Comparison of ENCODE assay signal across 16 cellular contexts in the genomic region with DNA sequence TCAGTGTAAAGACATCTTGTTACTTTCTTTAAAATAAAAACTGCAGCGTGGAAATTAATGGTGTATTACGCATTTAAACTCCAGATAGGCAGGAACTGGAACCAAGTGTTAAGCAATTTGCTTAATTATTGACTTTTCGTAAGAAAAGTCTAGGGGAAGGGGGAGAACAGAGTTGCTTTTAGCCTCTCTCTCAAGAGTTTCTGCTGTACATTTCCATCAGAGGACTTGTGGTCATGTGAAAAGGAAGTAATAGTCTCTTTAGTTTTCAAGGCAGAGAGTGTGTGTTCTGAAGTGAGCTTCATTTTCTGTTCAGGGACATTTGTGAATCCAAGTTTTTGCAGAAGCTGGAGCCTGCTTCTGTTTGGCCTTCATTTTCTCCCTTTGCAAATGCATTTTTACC.
A peak's percentile ranks its signal among the peaks of the same experiment; 100 is the strongest.
DNase-seq lines count a peak whose midpoint lies in the region; ATAC-seq and TF ChIP-seq lines count a peak whose summit lies in the region.
"Had no signal": no experiment of that assay in that cellular context is flagged by ENCODE, and none has a peak within 500 bp of the region (broad histone marks: within the 10 kb centered on the region; RNA-seq: fewer than 3 reads in every experiment).

No MANE protein-coding gene starts in this region.

- peak overlapping the region; percentile 14; the same call in 1 of the 2 replicates for H3K4me3 ChIP-seq in OCI-LY3 (ENCODE audit: low read length)
- H3K4me3 ChIP-seq in upper lobe of right lung, result no peak overlapping the region
- no peak overlapping the region for H3K4me3 ChIP-seq in SJCRH30
- H3K4me3 ChIP-seq: ascending aorta; BLaER1 treated with 17β-estradiol and CSF1 and Interleukin-3, amounts not matched to agents 10 nM and 100 nM; skin epidermis; thoracic aorta had no signal

- H3K27me3 ChIP-seq in OCI-LY3 (ENCODE audit: low read depth, low read length) (no peaks in the 10 kb centered on the region), upper lobe of right lung (no peaks in the 10 kb centered on the region), SJCRH30 (no peaks in the 10 kb centered on the region)
- H3K27me3 ChIP-seq: ascending aorta; BLaER1 treated with 17β-estradiol and CSF1 and Interleukin-3, amounts not matched to agents 10 nM and 100 nM had no signal

- TF ChIP-seq CTCF in OCI-LY3 (IDR thresholded peaks at IDR 0.05; ENCODE audit: low read depth, low read length), result no peak
- no peak for TF ChIP-seq CTCF in upper lobe of right lung (IDR thresholded peaks at IDR 0.05)

- no peaks in the 10 kb centered on the region for H3K9me3 ChIP-seq in OCI-LY3 (ENCODE audit: insufficient read depth, low read length)
- H3K9me3 ChIP-seq in upper lobe of right lung, result no peaks in the 10 kb centered on the region
- no peaks in the 10 kb centered on the region for H3K9me3 ChIP-seq in SJCRH30 (replicated peaks)
- H3K9me3 ChIP-seq: ascending aorta; BLaER1 treated with 17β-estradiol and CSF1 and Interleukin-3, amounts not matched to agents 10 nM and 100 nM; thoracic aorta had no signal

- DNase-seq in kidney tubule cell (ENCODE audit: low spot score) (peak; percentile 41), upper lobe of right lung (no peak), HCEC 1CT (no peak), SJCRH30 (no peak)
- DNase-seq in activated T-helper 1 cell treated with anti-CD3 and anti-CD28 coated beads, Interleukin-12 subunit alpha, Interleukin-12 subunit beta, Interleukin-2, Interleukin-4 antibody, amounts not matched to agents 30 ng/mL and 10 ng/mL and 1 ng/mL, durations not matched to agents 14 hours and 24 hours and 36 hours (ENCODE audit: low spot score), result no peak
- DNase-seq: activated CD4-positive, alpha-beta T cell treated with anti-CD3 and anti-CD28 coated beads for 48 hours; activated naive CD4-positive, alpha-beta T cell treated with Interleukin-2 at 50 U/mL for 16 hours; left cardiac atrium; NCI-H1694; NCI-H446 had no signal

- peak overlapping the region; percentile 21; the same call in 1 of the 2 replicates for H3K9ac ChIP-seq in OCI-LY3 (ENCODE audit: low read length)

- ATAC-seq in HG03571 (IDR thresholded peaks at IDR 0.05; ENCODE audit: unreplicated experiment) (peak; percentile 42), upper lobe of right lung (peak; percentile 77)

- H3K36me3 ChIP-seq in OCI-LY3 (replicated peaks; ENCODE audit: low read depth, low read length) (peaks cover 38% of the 10 kb centered on the region), upper lobe of right lung (peaks cover 28% of the 10 kb centered on the region), SJCRH30 (peaks cover 40% of the 10 kb centered on the region)

- no peaks in the 10 kb centered on the region for H3K27me3 Mint-ChIP-seq in activated T-helper 1 cell treated with anti-CD3 and anti-CD28 coated beads, Interleukin-12 subunit alpha, Interleukin-12 subunit beta, Interleukin-2, Interleukin-4 antibody, amounts not matched to agents 30 ng/mL and 10 ng/mL and 1 ng/mL, durations not matched to agents 14 hours and 24 hours and 36 hours (ENCODE audit: insufficient read depth)

- no peaks in the 10 kb centered on the region for H3K4me1 Mint-ChIP-seq in activated T-helper 1 cell treated with anti-CD3 and anti-CD28 coated beads, Interleukin-12 subunit alpha, Interleukin-12 subunit beta, Interleukin-2, Interleukin-4 antibody, amounts not matched to agents 30 ng/mL and 10 ng/mL and 1 ng/mL, durations not matched to agents 14 hours and 24 hours and 36 hours (ENCODE audit: low read depth)

- H4K20me1 ChIP-seq in OCI-LY3 (ENCODE audit: insufficient read depth, low read length), result no peaks in the 10 kb centered on the region

- no peak overlapping the region for H3K4me3 Mint-ChIP-seq in activated T-helper 1 cell treated with anti-CD3 and anti-CD28 coated beads, Interleukin-12 subunit alpha, Interleukin-12 subunit beta, Interleukin-2, Interleukin-4 antibody, amounts not matched to agents 30 ng/mL and 10 ng/mL and 1 ng/mL, durations not matched to agents 14 hours and 24 hours and 36 hours

- H3K4me1 ChIP-seq in OCI-LY3 (ENCODE audit: low read length) (peaks cover 20% of the 10 kb centered on the region), upper lobe of right lung (no peaks in the 10 kb centered on the region), SJCRH30 (no peaks in the 10 kb centered on the region)
- H3K4me1 ChIP-seq: ascending aorta had no signal

- H3K9me3 Mint-ChIP-seq in activated T-helper 1 cell treated with anti-CD3 and anti-CD28 coated beads, Interleukin-12 subunit alpha, Interleukin-12 subunit beta, Interleukin-2, Interleukin-4 antibody, amounts not matched to agents 30 ng/mL and 10 ng/mL and 1 ng/mL, durations not matched to agents 14 hours and 24 hours and 36 hours, result no peaks in the 10 kb centered on the region

- no peak overlapping the region for H2AFZ ChIP-seq in OCI-LY3 (ENCODE audit: low read depth, low read length)

- intact Hi-C loops in upper lobe of right lung (cut with DNase I), result no loop called here
- intact Hi-C loops in activated T-helper 1 cell treated with anti-CD3 and anti-CD28 coated beads, Interleukin-12 subunit alpha, Interleukin-12 subunit beta, Interleukin-2, Interleukin-4 antibody, amounts not matched to agents 30 ng/mL and 10 ng/mL and 1 ng/mL, durations not matched to agents 14 hours and 24 hours and 36 hours (cut with micrococcal nuclease), result no loop called here

- H3K27ac Mint-ChIP-seq in activated T-helper 1 cell treated with anti-CD3 and anti-CD28 coated beads, Interleukin-12 subunit alpha, Interleukin-12 subunit beta, Interleukin-2, Interleukin-4 antibody, amounts not matched to agents 30 ng/mL and 10 ng/mL and 1 ng/mL, durations not matched to agents 14 hours and 24 hours and 36 hours, result no peak overlapping the region

- H3K36me3 Mint-ChIP-seq in activated T-helper 1 cell treated with anti-CD3 and anti-CD28 coated beads, Interleukin-12 subunit alpha, Interleukin-12 subunit beta, Interleukin-2, Interleukin-4 antibody, amounts not matched to agents 30 ng/mL and 10 ng/mL and 1 ng/mL, durations not matched to agents 14 hours and 24 hours and 36 hours (ENCODE audit: low read depth), result peaks cover 25% of the 10 kb centered on the region

- peak overlapping the region; percentile 68 for H3K27ac ChIP-seq in OCI-LY3 (ENCODE audit: low read length)
- H3K27ac ChIP-seq in upper lobe of right lung, result peak overlapping the region; percentile 63
- H3K27ac ChIP-seq in SJCRH30, result no peak overlapping the region
- H3K27ac ChIP-seq: ascending aorta, thoracic aorta had no signal

- H3K79me2 ChIP-seq in OCI-LY3 (ENCODE audit: low read length), result no peaks in the 10 kb centered on the region

- peak overlapping the region; percentile 45 for H3K4me2 ChIP-seq in OCI-LY3 (ENCODE audit: low read length)
